ENCODE assay signal across 16 cellular contexts in genomic region chr2:19541884-19542283, GRCh38.
DNase-seq lines count a peak whose midpoint lies in the region; ATAC-seq, FAIRE-seq and TF ChIP-seq lines count a peak whose summit lies in the region.
"Had no signal": no experiment of that assay in that cellular context is flagged by ENCODE, and none has a peak within 500 bp of the region (broad histone marks: within the 10 kb centered on the region; RNA-seq: fewer than 3 reads in every experiment).

No MANE protein-coding gene starts in this region.

- H3K79me2 ChIP-seq in GM23338 (replicated peaks; ENCODE audit: insufficient read depth): no peaks in the 10 kb centered on the region

- no peak overlapping the region for H3K4me3 Mint-ChIP-seq in Calu3 (ENCODE audit: low read depth, unreplicated experiment)
- H3K4me3 Mint-ChIP-seq in GM23338: no peak overlapping the region
- H3K4me3 Mint-ChIP-seq in CD8-positive, alpha-beta memory T cell: no peak overlapping the region
- H3K4me3 Mint-ChIP-seq: activated B cell treated with CpG ODN at 0.5 μM for 24 hours; activated T-helper 17 cell treated with anti-CD3 and anti-CD28 coated beads, Interleukin-2, amount 50 U/mL, for 72 hours; T-cell had no signal

- no peaks in the 10 kb centered on the region for H3K9me2 ChIP-seq in GM23338 (ENCODE audit: insufficient read depth)

- H2AFZ ChIP-seq in GM23338: no peak overlapping the region

- no TSS peak for BruUV-seq in Calu3 (replicated peaks; lab: Mats Ljungman, UMichigan)

- peaks cover 70% of the 10 kb centered on the region for H3K4me1 Mint-ChIP-seq in Calu3 (ENCODE audit: low read depth, unreplicated experiment)
- peaks cover 3% of the 10 kb centered on the region; the same call in 2 of the 3 replicates for H3K4me1 Mint-ChIP-seq in GM23338
- H3K4me1 Mint-ChIP-seq in CD8-positive, alpha-beta memory T cell: no peaks in the 10 kb centered on the region
- H3K4me1 Mint-ChIP-seq: activated B cell treated with CpG ODN at 0.5 μM for 24 hours; activated T-helper 17 cell treated with anti-CD3 and anti-CD28 coated beads, Interleukin-2, amount 50 U/mL, for 72 hours; T-cell had no signal

- no peaks in the 10 kb centered on the region for H3K9me3 ChIP-seq in CD8-positive, alpha-beta memory T cell (ENCODE audit: low read length)
- H3K9me3 ChIP-seq: ovary had no signal

- H3K4me1 ChIP-seq in GM23338 (ENCODE audit: insufficient read depth): no peaks in the 10 kb centered on the region
- no peaks in the 10 kb centered on the region for H3K4me1 ChIP-seq in CD8-positive, alpha-beta memory T cell (ENCODE audit: insufficient read depth, low read length)

- H3K36me3 ChIP-seq in GM23338 (ENCODE audit: insufficient read depth): no peaks in the 10 kb centered on the region
- H3K36me3 ChIP-seq in CD8-positive, alpha-beta memory T cell (ENCODE audit: insufficient read depth, low read length): no peaks in the 10 kb centered on the region
- H3K36me3 ChIP-seq: ovary had no signal

- POLR2A ChIA-PET in CD8-positive, alpha-beta memory T cell (lab: Charles Lee): no interaction called here

- intact Hi-C loops in Calu3 (cut with micrococcal nuclease; ENCODE audit: unreplicated experiment): loop anchor here (2.0 to 5.0 kb wide), 4 partner anchors 55 to 180 kb away; no protein-coding TSS in a partner anchor

- CTCF ChIA-PET in Calu3 (lab: Charles Lee): interaction anchor here (0.9 to 1.6 kb wide), 3 partner anchors 10 to 205 kb away, joined by 3 to 6 read pairs (median 5); no protein-coding TSS in a partner anchor
- CTCF ChIA-PET in CD8-positive, alpha-beta memory T cell (lab: Charles Lee): no interaction called here

- ATAC-seq in GM23338: peak; percentile 96
- ATAC-seq: activated T-helper 17 cell treated with anti-CD3 and anti-CD28 coated beads, Interleukin-2, amount 50 U/mL, for 72 hours; T-cell had no signal

- no peak for FAIRE-seq in GM12892 (lab: Jason Lieb, UNC)
- FAIRE-seq in GM19239 (lab: Jason Lieb, UNC): no peak

- H3K27ac Mint-ChIP-seq in Calu3 (ENCODE audit: unreplicated experiment) (peak overlapping the region; percentile 77), GM23338 (no peak overlapping the region)
- no peak overlapping the region for H3K27ac Mint-ChIP-seq in CD8-positive, alpha-beta memory T cell
- H3K27ac Mint-ChIP-seq: activated B cell treated with CpG ODN at 0.5 μM for 24 hours; activated T-helper 17 cell treated with anti-CD3 and anti-CD28 coated beads, Interleukin-2, amount 50 U/mL, for 72 hours; T-cell had no signal

- TF ChIP-seq POLR2A in GM12892 (IDR thresholded peaks at IDR 0.05; ENCODE audit: low read depth, low read length): no peak

- H3K9me3 Mint-ChIP-seq in Calu3 (ENCODE audit: low read depth, unreplicated experiment): peaks cover 6% of the 10 kb centered on the region
- H3K9me3 Mint-ChIP-seq in GM23338: no peaks in the 10 kb centered on the region
- H3K9me3 Mint-ChIP-seq in CD8-positive, alpha-beta memory T cell: no peaks in the 10 kb centered on the region
- H3K9me3 Mint-ChIP-seq: activated B cell treated with CpG ODN at 0.5 μM for 24 hours; activated T-helper 17 cell treated with anti-CD3 and anti-CD28 coated beads, Interleukin-2, amount 50 U/mL, for 72 hours; T-cell had no signal

- H3F3A ChIP-seq in GM23338 (replicated peaks; ENCODE audit: low read depth): no peaks in the 10 kb centered on the region

- TF ChIP-seq CTCF in Calu3 (IDR thresholded peaks at IDR 0.05; ENCODE audit: unreplicated experiment) (no peak), GM23338 (conservative IDR thresholded peaks at IDR 0.05; ENCODE audit: low read depth in 2 of 2) (no peak; a peak in 1 of 4 replicates), epithelial cell of proximal tubule (conservative IDR thresholded peaks at IDR 0.05; ENCODE audit: low read depth, low read length) (peak; percentile 13)

- no peaks in the 10 kb centered on the region for H4K20me1 ChIP-seq in GM23338 (replicated peaks; ENCODE audit: insufficient read depth)

- H3K27me3 ChIP-seq in GM23338 (ENCODE audit: insufficient read depth): no peaks in the 10 kb centered on the region
- H3K27me3 ChIP-seq in CD8-positive, alpha-beta memory T cell (ENCODE audit: insufficient read depth, low read length, poor library complexity, severe bottlenecking): no peaks in the 10 kb centered on the region
- H3K27me3 ChIP-seq: ovary had no signal

- peak; percentile 17 for DNase-seq in Calu3
- peak; percentile 61 for DNase-seq in GM23338 (ENCODE audit: low spot score)
- peak; percentile 66 for DNase-seq in NCI-H510A treated with DMSO at 0.1 percent for 48 hours (lab: John Stamatoyannopoulos, UW)
- DNase-seq in epithelial cell of proximal tubule (ENCODE audit: low read depth): no peak
- DNase-seq in C1 segment of cervical spinal cord (lab: John Stamatoyannopoulos, UW): no peak
- DNase-seq in GM12892 (ENCODE audit: insufficient read length): no peak
- DNase-seq in GM19239 (ENCODE audit: insufficient read length, low spot score): no peak
- DNase-seq in CD8-positive, alpha-beta memory T cell: no peak
- DNase-seq: activated B cell treated with CpG ODN at 0.5 μM for 24 hours; central memory CD4-positive, alpha-beta T cell; GF-D8; NCI-H187 treated with DMSO at 0.1 percent for 48 hours; NCI-H69; ovary; T-cell had no signal

- no peak overlapping the region for H3K4me2 ChIP-seq in GM23338

- H3K4me3 ChIP-seq in GM23338: no peak overlapping the region
- H3K4me3 ChIP-seq in epithelial cell of proximal tubule (ENCODE audit: low read depth, low read length): no peak overlapping the region
- no peak overlapping the region for H3K4me3 ChIP-seq in CD8-positive, alpha-beta memory T cell (ENCODE audit: low read length)
- H3K4me3 ChIP-seq: ovary had no signal

- no peak overlapping the region for H3K27ac ChIP-seq in GM23338 (ENCODE audit: low read depth)
- H3K27ac ChIP-seq in CD8-positive, alpha-beta memory T cell (ENCODE audit: low read depth, low read length): no peak overlapping the region
- H3K27ac ChIP-seq: ovary had no signal

- peaks cover 16% of the 10 kb centered on the region for H3K36me3 Mint-ChIP-seq in Calu3 (ENCODE audit: insufficient read depth, unreplicated experiment)
- no peaks in the 10 kb centered on the region for H3K36me3 Mint-ChIP-seq in GM23338 (ENCODE audit: low read depth)
- no peaks in the 10 kb centered on the region for H3K36me3 Mint-ChIP-seq in CD8-positive, alpha-beta memory T cell
- H3K36me3 Mint-ChIP-seq: T-cell had no signal

- H3K27me3 Mint-ChIP-seq in Calu3 (ENCODE audit: unreplicated experiment) (no peaks in the 10 kb centered on the region), GM23338 (ENCODE audit: insufficient read depth, low read depth, poor library complexity) (peaks cover 3% of the 10 kb centered on the region)
- no peaks in the 10 kb centered on the region for H3K27me3 Mint-ChIP-seq in CD8-positive, alpha-beta memory T cell
- H3K27me3 Mint-ChIP-seq: activated B cell treated with CpG ODN at 0.5 μM for 24 hours; activated T-helper 17 cell treated with anti-CD3 and anti-CD28 coated beads, Interleukin-2, amount 50 U/mL, for 72 hours had no signal

Comparison
In these comparisons a context has a peak if more than half of its experiments do, and no peak if none do; other contexts are left out.
1. DNase-seq: peak in Calu3 (single experiment), GM23338 (single experiment) and NCI-H510A treated with DMSO at 0.1 percent for 48 hours (single experiment); none in epithelial cell of proximal tubule (single experiment), C1 segment of cervical spinal cord (0 of 14), GM12892 (single experiment), GM19239 (single experiment) and CD8-positive, alpha-beta memory T cell (0 of 5).